Comparison of ENCODE assay signal across 10 cellular contexts in genomic region chr14:89351958-89352404, GRCh38.
A peak's percentile ranks its signal among the peaks of the same experiment; 100 is the strongest.
DNase-seq lines count a peak whose midpoint lies in the region; ATAC-seq, FAIRE-seq and TF ChIP-seq lines count a peak whose summit lies in the region.
"Had no signal": no experiment of that assay in that cellular context is flagged by ENCODE, and none has a peak within 500 bp of the region (broad histone marks: within the 10 kb centered on the region; RNA-seq: fewer than 3 reads in every experiment).

No MANE protein-coding gene starts in this region.

- H3K14ac ChIP-seq in H9 (ENCODE audit: insufficient read depth, low read length) = no peak overlapping the region

- H2AFZ ChIP-seq in H9 (ENCODE audit: low read length) (no peak overlapping the region), GM12878 (ENCODE audit: control insufficient read depth, low read depth, low read length) (peak overlapping the region; percentile 40; the same call in 1 of the 2 replicates), PC-9 (no peak overlapping the region)

- POLR2A ChIA-PET in A673 (lab: Charles Lee; ENCODE audit: low non-redundant PET) = no interaction called here
- POLR2A ChIA-PET in GM12878 (lab: Charles Lee) = interaction anchor here (1.2 to 1.9 kb wide), 2 partner anchors 13 to 47 kb away, joined by 4 to 10 read pairs; no protein-coding TSS in a partner anchor
- POLR2A ChIA-PET in PC-9 (lab: Charles Lee; ENCODE audit: unreplicated experiment) = no interaction called here

- H3T11ph ChIP-seq in H9 (ENCODE audit: low read length) = no peak overlapping the region

- no peaks in the 10 kb centered on the region for H3K27me3 Mint-ChIP-seq in H9 (ENCODE audit: low read depth)

- no peak overlapping the region for H3K56ac ChIP-seq in H9 (ENCODE audit: insufficient read length, low read depth, low read length)

- no peak overlapping the region for H2BK20ac ChIP-seq in H9 (ENCODE audit: low read depth, low read length, poor library complexity, severe bottlenecking)

- no peak overlapping the region for H2BK12ac ChIP-seq in H9 (ENCODE audit: insufficient read length, low read depth, low read length)

- H4K8ac ChIP-seq in H9 (replicated peaks; ENCODE audit: insufficient read length, low read depth, low read length) = no peak overlapping the region

- no peak overlapping the region for H2AK5ac ChIP-seq in H9 (ENCODE audit: insufficient read length, low read length)

- ATAC-seq in GM12878 (peak; percentile 57), GM21717 (IDR thresholded peaks at IDR 0.05; ENCODE audit: unreplicated experiment) (no peak)

- no peak for DNase-seq in A673 (ENCODE audit: low spot score)
- no peak for DNase-seq in H9
- DNase-seq in GM12878 (ENCODE audit: low read depth, low spot score) = no peak
- DNase-seq in NCI-H2171 (lab: John Stamatoyannopoulos, UW) = no peak
- no peak for DNase-seq in PC-9
- DNase-seq in Ammon's horn (ENCODE audit: low spot score) = no peak
- DNase-seq: NCI-H82 had no signal

- no peaks in the 10 kb centered on the region for H3K9me3 ChIP-seq in A673 (ENCODE audit: low read depth, low read length, poor library complexity, severe bottlenecking)
- H3K9me3 ChIP-seq in H9 (ENCODE audit: control insufficient read depth, low read depth, low read length) = no peaks in the 10 kb centered on the region
- H3K9me3 ChIP-seq in GM12878 (replicated peaks; ENCODE audit: control insufficient read depth, insufficient read depth, low read length) = no peaks in the 10 kb centered on the region; the same call in 2 of the 3 replicates
- H3K9me3 ChIP-seq in muscle layer of duodenum (ENCODE audit: control insufficient read depth in 1 of 2, low read length in 2 of 2) = no peaks in the 10 kb centered on the region
- H3K9me3 ChIP-seq in PC-9 (ENCODE audit: insufficient read depth, low read depth) = no peaks in the 10 kb centered on the region

- no peaks in the 10 kb centered on the region for H3K9me3 Mint-ChIP-seq in H9

- H3K9me2 ChIP-seq in PC-9 (ENCODE audit: insufficient read depth) = no peaks in the 10 kb centered on the region

- peak overlapping the region; percentile 96 to 98 (median 96) for H3K27ac Mint-ChIP-seq in H9

- peaks cover 32 to 47% (median 36%) of the 10 kb centered on the region in 3 experiments for H3K36me3 Mint-ChIP-seq in H9 (ENCODE audit: insufficient read depth in 1 of 3, low read depth in 3 of 3)

- H3K27ac ChIP-seq in A673 (ENCODE audit: low read depth, low read length, poor library complexity, severe bottlenecking) (peak overlapping the region; percentile 74), H9 (ENCODE audit: insufficient read length, low read depth, low read length) (peak overlapping the region; percentile 93), GM12878 (ENCODE audit: control insufficient read depth, insufficient read depth) (peak overlapping the region; percentile 91), muscle layer of duodenum (ENCODE audit: low read length) (peak overlapping the region; percentile 86), PC-9 (no peak overlapping the region)

- FAIRE-seq in GM12878 (lab: Jason Lieb, UNC) = no peak
- FAIRE-seq: G401.6 had no signal

- TF ChIP-seq EP300 in GM12878 (IDR thresholded peaks at IDR 0.05; ENCODE audit: borderline replicate concordance in 1 of 2, control insufficient read depth in 1 of 2, low read depth in 2 of 2, low read length in 2 of 2) = no peak

- H3K27me3 ChIP-seq in A673 (replicated peaks; ENCODE audit: insufficient read depth, low read depth, low read length, poor library complexity) = no peaks in the 10 kb centered on the region
- H3K27me3 ChIP-seq in H9 (ENCODE audit: insufficient read depth, low read length) = no peaks in the 10 kb centered on the region
- H3K27me3 ChIP-seq in GM12878 (replicated peaks in 1 of 2; ENCODE audit: control insufficient read depth in 2 of 2, insufficient read depth in 2 of 2, low read length in 1 of 2) = no peaks in the 10 kb centered on the region
- H3K27me3 ChIP-seq in muscle layer of duodenum (ENCODE audit: low read depth, low read length) = no peaks in the 10 kb centered on the region
- peaks cover 42% of the 10 kb centered on the region for H3K27me3 ChIP-seq in PC-9 (ENCODE audit: insufficient read depth, low read depth)

- no CpG with 5 or more reads among the region's 6 CpGs for WGBS in H9 (ENCODE audit: extremely low coverage, insufficient read length, low lambda C conversion rate)
- 64% methylated on average over 6 of the region's 6 CpGs for WGBS in GM12878 (ENCODE audit: insufficient coverage, insufficient replicate concordance, low lambda C conversion rate, missing lambda C conversion rate)

- H2BK120ac ChIP-seq in H9 (ENCODE audit: low read depth, low read length, poor library complexity, severe bottlenecking) = no peak overlapping the region

- no peaks in the 10 kb centered on the region for H3F3A ChIP-seq in PC-9 (ENCODE audit: insufficient read depth, low read depth)

- H3K4me1 ChIP-seq in A673 (ENCODE audit: insufficient read depth, low read length, poor library complexity, severe bottlenecking) (peaks cover 30% of the 10 kb centered on the region), H9 (ENCODE audit: insufficient read depth, low read length) (peaks cover 38% of the 10 kb centered on the region), GM12878 (ENCODE audit: control insufficient read depth, insufficient read depth, low read length) (peaks cover 24% of the 10 kb centered on the region), muscle layer of duodenum (ENCODE audit: control insufficient read depth in 1 of 2, insufficient read depth in 2 of 2, low read length in 2 of 2) (peaks cover 15 to 42% of the 10 kb centered on the region in 2 donors), PC-9 (replicated peaks; ENCODE audit: insufficient read depth) (no peaks in the 10 kb centered on the region)

- no peak overlapping the region for H3K9ac ChIP-seq in H9 (ENCODE audit: extremely low read depth, insufficient read length, low read length)
- H3K9ac ChIP-seq in GM12878 (ENCODE audit: control insufficient read depth, insufficient read depth, low read length) = peak overlapping the region; percentile 61; the same call in 1 of the 2 replicates

- no peak overlapping the region for H2BK5ac ChIP-seq in H9 (ENCODE audit: insufficient read length, low read length)

- H4K20me1 ChIP-seq in H9 (ENCODE audit: control insufficient read depth, insufficient read depth, insufficient read length) (no peaks in the 10 kb centered on the region), GM12878 (ENCODE audit: control insufficient read depth, insufficient read depth) (no peaks in the 10 kb centered on the region), PC-9 (ENCODE audit: insufficient read depth) (no peaks in the 10 kb centered on the region)

- BruUV-seq in A673 (replicated peaks; lab: Mats Ljungman, UMichigan) (no TSS peak), GM12878 (replicated peaks; lab: Mats Ljungman, UMichigan) (no TSS peak), PC-9 (replicated peaks; lab: Mats Ljungman, UMichigan) (no TSS peak)

- peaks cover 4% of the 10 kb centered on the region for H3K79me1 ChIP-seq in H9 (ENCODE audit: insufficient read depth, low read depth, low read length, poor library complexity, severe bottlenecking)

- H3K4me3 ChIP-seq in A673 (ENCODE audit: low read depth, low read length, poor library complexity, severe bottlenecking) (no peak overlapping the region), GM12878 (peak overlapping the region; percentile 38; the same call in 1 of the 2 replicates), muscle layer of duodenum (ENCODE audit: low read depth in 1 of 2, low read length in 2 of 2) (peak overlapping the region in 1 of 2 donors; percentile 21), PC-9 (no peak overlapping the region)

- no peak overlapping the region for H3K4ac ChIP-seq in H9 (ENCODE audit: low read depth, low read length)

- H3K36me3 ChIP-seq in A673 (ENCODE audit: insufficient read depth, low read length, poor library complexity, severe bottlenecking) (no peaks in the 10 kb centered on the region), GM12878 (ENCODE audit: control insufficient read depth in 2 of 2, insufficient read depth in 2 of 2, low read length in 1 of 2) (peaks cover 2 to 21% of the 10 kb centered on the region in 2 experiments), muscle layer of duodenum (ENCODE audit: control insufficient read depth in 1 of 2, insufficient read depth in 2 of 2, low read length in 2 of 2) (peaks cover 0 to 3% of the 10 kb centered on the region in 2 donors), PC-9 (ENCODE audit: low read depth) (no peaks in the 10 kb centered on the region)

- CTCF ChIA-PET in A673 (lab: Charles Lee) (no interaction called here), GM12878 (lab: Yijun Ruan, JAX) (interaction anchor here (1.9 to 2.8 kb wide), 3 partner anchors 9 to 16 kb away, joined by 6 to 13 read pairs (median 8); no protein-coding TSS in a partner anchor), PC-9 (lab: Charles Lee) (no interaction called here)

- RAD21 ChIA-PET in GM12878 (lab: Charles Lee; ENCODE audit: unreplicated experiment) = interaction anchor here (0.7 to 3.6 kb wide), 7 partner anchors 13 to 175 kb away, joined by 3 to 25 read pairs (median 6); no protein-coding TSS in a partner anchor

- SMC1A ChIA-PET in GM12878 (lab: Charles Lee; ENCODE audit: uncharacterized antibody, unreplicated experiment) = interaction anchor here (0.7 to 5.4 kb wide), 9 partner anchors 7 to 51 kb away, joined by 3 to 51 read pairs (median 5); no protein-coding TSS in a partner anchor

- intact Hi-C loops in A673 (cut with micrococcal nuclease; ENCODE audit: unreplicated experiment) (no loop called here), GM12878 (cut with micrococcal nuclease; ENCODE audit: unreplicated experiment) (loop anchor here (1.0 kb wide), 1 partner anchor 13 kb away; no protein-coding TSS in a partner anchor), PC-9 (cut with micrococcal nuclease; ENCODE audit: unreplicated experiment) (no loop called here)

- H3K79me2 ChIP-seq in H9 (ENCODE audit: insufficient read depth, low read length) (peaks cover 15% of the 10 kb centered on the region; the same call in 1 of the 2 replicates), GM12878 (ENCODE audit: control insufficient read depth, insufficient read depth, low read length) (peaks cover 35% of the 10 kb centered on the region), PC-9 (ENCODE audit: low read depth) (no peaks in the 10 kb centered on the region)

- H3K18ac ChIP-seq in H9 (ENCODE audit: insufficient read length, low read depth, low read length) = no peak overlapping the region

- TF ChIP-seq CTCF in A673 (conservative IDR thresholded peaks at IDR 0.05; ENCODE audit: low read depth, low read length) (no peak), H9 (conservative IDR thresholded peaks at IDR 0.05) (no peak), GM12878 (IDR thresholded peaks at IDR 0.05 in 2 of 3, conservative IDR thresholded peaks at IDR 0.05 in 1 of 3; ENCODE audit: control insufficient read depth in 2 of 3, extremely low read depth in 1 of 3, insufficient read depth in 1 of 3, low read depth in 3 of 3, low read length in 3 of 3) (no peak), PC-9 (conservative IDR thresholded peaks at IDR 0.05) (no peak)

- H3K23ac ChIP-seq in H9 (ENCODE audit: insufficient read length, low read depth, low read length) = no peak overlapping the region

- peak overlapping the region; percentile 46 for H3K4me2 ChIP-seq in H9 (ENCODE audit: insufficient read depth, insufficient read length, low read length)
- peak overlapping the region; percentile 26 for H3K4me2 ChIP-seq in GM12878 (ENCODE audit: control insufficient read depth, insufficient read depth)
- no peak overlapping the region for H3K4me2 ChIP-seq in PC-9

- H4K5ac ChIP-seq in H9 (ENCODE audit: insufficient read length, low read depth, low read length) = no peak overlapping the region

- peak overlapping the region; percentile 18 to 64; a peak in 4 of 5 replicates for H3K4me3 Mint-ChIP-seq in H9

- no peak for TF ChIP-seq POLR2A in GM12878 (IDR thresholded peaks at IDR 0.05; ENCODE audit: low read depth, low read length)

- in situ Hi-C loops in GM12878 (cut with MboI) = no loop called here

- peaks cover 58 to 63% of the 10 kb centered on the region in 2 experiments for H3K4me1 Mint-ChIP-seq in H9

- no peak overlapping the region for H2BK15ac ChIP-seq in H9 (ENCODE audit: low read depth, low read length)

- H4K91ac ChIP-seq in H9 (ENCODE audit: insufficient read length, low read depth, low read length) = no peak overlapping the region

- no peaks in the 10 kb centered on the region for H3K23me2 ChIP-seq in H9 (ENCODE audit: insufficient read length, low read depth, low read length, poor library complexity, severe bottlenecking)

- TF ChIP-seq RAD21 in GM12878 (IDR thresholded peaks at IDR 0.05; ENCODE audit: insufficient read depth, low read depth, low read length) = no peak
